In the genomic region with DNA sequence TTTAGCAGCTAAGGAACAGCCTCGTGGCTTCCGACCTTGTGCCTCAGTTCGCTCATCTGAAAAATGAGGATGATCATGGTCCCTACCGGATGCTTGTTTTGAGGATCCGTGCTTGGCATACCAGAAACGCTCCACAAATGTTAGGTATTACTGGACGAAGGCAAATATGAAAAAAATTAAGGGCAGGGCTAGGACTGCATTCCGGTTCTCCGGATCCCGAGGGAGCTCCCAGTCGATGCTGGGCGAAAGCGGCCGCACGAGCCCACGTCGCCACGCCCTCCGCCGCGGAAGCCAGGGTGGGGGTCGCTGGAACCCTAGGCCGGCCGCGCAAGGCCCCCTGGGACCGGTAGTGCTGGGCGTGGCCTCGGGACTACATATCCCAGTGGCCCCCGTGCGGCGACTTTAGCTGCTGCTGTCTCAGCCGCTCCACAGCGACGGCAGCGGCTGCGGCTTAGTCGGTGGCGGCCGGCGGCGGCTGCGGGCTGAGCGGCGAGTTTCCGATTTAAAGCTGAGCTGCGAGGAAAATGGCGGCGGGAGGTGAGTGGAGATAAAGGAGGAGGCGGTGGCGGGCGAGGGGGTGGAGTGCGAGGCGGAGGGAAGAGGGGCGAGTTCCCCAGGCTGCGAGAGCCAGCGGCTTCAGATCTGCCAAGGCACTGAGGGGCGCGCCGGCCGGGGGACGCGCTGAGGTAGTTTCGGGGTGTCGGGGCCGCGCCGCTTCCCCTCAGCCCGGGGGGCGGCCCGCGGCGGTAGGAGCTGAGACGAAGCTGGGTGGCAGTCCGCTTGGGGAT, we compare ENCODE assay signal across 1 cellular context.
TF ChIP-seq lines count a peak whose summit lies in the region.

Gene NCOA3 (plus strand): TSS at position 405 of the 788 bp plus-strand sequence. CDS start 120,361 bp downstream, outside the sequence.

TF ChIP-seq in HEK293, 187 proteins besides CTCF, POLR2A, EP300 and RAD21 (continued from another document and continues in another):
- TF ChIP-seq ZNF202 (tag by site-specific recombination; IDR thresholded peaks at IDR 0.05; ENCODE audit: borderline replicate concordance) (no peak), ZNF2 (tag by site-specific recombination; IDR thresholded peaks at IDR 0.05) (peak; percentile 52), ZNF76 (tag by site-specific recombination; IDR thresholded peaks at IDR 0.05; ENCODE audit: borderline replicate concordance, low read depth) (peak; percentile 96), ZNF621 (tag by site-specific recombination; IDR thresholded peaks at IDR 0.05) (no peak), ZNF530 (tag by site-specific recombination; IDR thresholded peaks at IDR 0.05; ENCODE audit: low read depth) (no peak), ZNF138 (tag by site-specific recombination; IDR thresholded peaks at IDR 0.05; ENCODE audit: borderline replicate concordance) (no peak), ZNF394 (tag by site-specific recombination; IDR thresholded peaks at IDR 0.05; ENCODE audit: borderline replicate concordance) (peak; percentile 57; the same call in 1 of the 2 replicates), BCL11B (tag by site-specific recombination; IDR thresholded peaks at IDR 0.05; ENCODE audit: low read depth) (no peak; the same call in 1 of the 2 replicates), ZNF214 (tag by site-specific recombination; IDR thresholded peaks at IDR 0.05; ENCODE audit: borderline replicate concordance) (no peak), PRDM1 (tag by site-specific recombination; IDR thresholded peaks at IDR 0.05) (0 out of 2 replicates have a peak, but pooled peaks have one; percentile 12), GLIS2 (tag by site-specific recombination; IDR thresholded peaks at IDR 0.05) (peak; percentile 90), ZNF366 (tag by site-specific recombination; conservative IDR thresholded peaks at IDR 0.05) (no peak), ZNF629 (tag by site-specific recombination; IDR thresholded peaks at IDR 0.05) (peak; percentile 69), ZNF302 (tag by site-specific recombination; IDR thresholded peaks at IDR 0.05; ENCODE audit: low read depth) (no peak), ZNF223 (tag by site-specific recombination; IDR thresholded peaks at IDR 0.05) (no peak), ZNF558 (tag by site-specific recombination; IDR thresholded peaks at IDR 0.05) (no peak), ZNF561 (tag by site-specific recombination; IDR thresholded peaks at IDR 0.05; ENCODE audit: borderline replicate concordance) (no peak), ZNF274 (IDR thresholded peaks at IDR 0.05; ENCODE audit: low read length) (no peak), ZNF274 (tag by site-specific recombination; IDR thresholded peaks at IDR 0.05; ENCODE audit: borderline replicate concordance) (no peak), ZNF645 (tag by site-specific recombination; IDR thresholded peaks at IDR 0.05) (peak; percentile 24; the same call in 1 of the 2 replicates), REPIN1 (tag by site-specific recombination; IDR thresholded peaks at IDR 0.05; ENCODE audit: low read depth) (no peak), SP7 (tag by site-specific recombination; IDR thresholded peaks at IDR 0.05) (peak; percentile 76), ZNF16 (tag by site-specific recombination; IDR thresholded peaks at IDR 0.05; ENCODE audit: low read depth) (no peak), ZNF654 (tag by site-specific recombination; IDR thresholded peaks at IDR 0.05; ENCODE audit: low read depth) (no peak), ZNF280D (tag by site-specific recombination; IDR thresholded peaks at IDR 0.05) (no peak), AEBP2 (tag by site-specific recombination; IDR thresholded peaks at IDR 0.05; ENCODE audit: borderline replicate concordance) (no peak), ZNF266 (tag by site-specific recombination; IDR thresholded peaks at IDR 0.05; ENCODE audit: low read depth) (no peak), PRDM4 (tag by site-specific recombination; IDR thresholded peaks at IDR 0.05) (no peak), ELK4 (IDR thresholded peaks at IDR 0.05; ENCODE audit: borderline replicate concordance, low read depth, low read length) (peak; percentile 44; the same call in 1 of the 2 replicates), SALL2 (tag by site-specific recombination; IDR thresholded peaks at IDR 0.05; ENCODE audit: borderline replicate concordance) (no peak)
- TF ChIP-seq, protein P1, sequence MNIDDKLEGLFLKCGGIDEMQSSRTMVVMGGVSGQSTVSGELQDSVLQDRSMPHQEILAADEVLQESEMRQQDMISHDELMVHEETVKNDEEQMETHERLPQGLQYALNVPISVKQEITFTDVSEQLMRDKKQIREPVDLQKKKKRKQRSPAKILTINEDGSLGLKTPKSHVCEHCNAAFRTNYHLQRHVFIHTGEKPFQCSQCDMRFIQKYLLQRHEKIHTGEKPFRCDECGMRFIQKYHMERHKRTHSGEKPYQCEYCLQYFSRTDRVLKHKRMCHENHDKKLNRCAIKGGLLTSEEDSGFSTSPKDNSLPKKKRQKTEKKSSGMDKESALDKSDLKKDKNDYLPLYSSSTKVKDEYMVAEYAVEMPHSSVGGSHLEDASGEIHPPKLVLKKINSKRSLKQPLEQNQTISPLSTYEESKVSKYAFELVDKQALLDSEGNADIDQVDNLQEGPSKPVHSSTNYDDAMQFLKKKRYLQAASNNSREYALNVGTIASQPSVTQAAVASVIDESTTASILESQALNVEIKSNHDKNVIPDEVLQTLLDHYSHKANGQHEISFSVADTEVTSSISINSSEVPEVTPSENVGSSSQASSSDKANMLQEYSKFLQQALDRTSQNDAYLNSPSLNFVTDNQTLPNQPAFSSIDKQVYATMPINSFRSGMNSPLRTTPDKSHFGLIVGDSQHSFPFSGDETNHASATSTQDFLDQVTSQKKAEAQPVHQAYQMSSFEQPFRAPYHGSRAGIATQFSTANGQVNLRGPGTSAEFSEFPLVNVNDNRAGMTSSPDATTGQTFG (tag by site-specific recombination; IDR thresholded peaks at IDR 0.05; ENCODE audit: borderline replicate concordance), result no peak; the same call in 1 of the 2 replicates
- TF ChIP-seq, protein P2, sequence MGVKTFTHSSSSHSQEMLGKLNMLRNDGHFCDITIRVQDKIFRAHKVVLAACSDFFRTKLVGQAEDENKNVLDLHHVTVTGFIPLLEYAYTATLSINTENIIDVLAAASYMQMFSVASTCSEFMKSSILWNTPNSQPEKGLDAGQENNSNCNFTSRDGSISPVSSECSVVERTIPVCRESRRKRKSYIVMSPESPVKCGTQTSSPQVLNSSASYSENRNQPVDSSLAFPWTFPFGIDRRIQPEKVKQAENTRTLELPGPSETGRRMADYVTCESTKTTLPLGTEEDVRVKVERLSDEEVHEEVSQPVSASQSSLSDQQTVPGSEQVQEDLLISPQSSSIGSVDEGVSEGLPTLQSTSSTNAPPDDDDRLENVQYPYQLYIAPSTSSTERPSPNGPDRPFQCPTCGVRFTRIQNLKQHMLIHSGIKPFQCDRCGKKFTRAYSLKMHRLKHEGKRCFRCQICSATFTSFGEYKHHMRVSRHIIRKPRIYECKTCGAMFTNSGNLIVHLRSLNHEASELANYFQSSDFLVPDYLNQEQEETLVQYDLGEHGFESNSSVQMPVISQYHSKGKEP (tag by site-specific recombination; IDR thresholded peaks at IDR 0.05), result peak; percentile 34; the same call in 1 of the 2 replicates
- TF ChIP-seq, protein P3, sequence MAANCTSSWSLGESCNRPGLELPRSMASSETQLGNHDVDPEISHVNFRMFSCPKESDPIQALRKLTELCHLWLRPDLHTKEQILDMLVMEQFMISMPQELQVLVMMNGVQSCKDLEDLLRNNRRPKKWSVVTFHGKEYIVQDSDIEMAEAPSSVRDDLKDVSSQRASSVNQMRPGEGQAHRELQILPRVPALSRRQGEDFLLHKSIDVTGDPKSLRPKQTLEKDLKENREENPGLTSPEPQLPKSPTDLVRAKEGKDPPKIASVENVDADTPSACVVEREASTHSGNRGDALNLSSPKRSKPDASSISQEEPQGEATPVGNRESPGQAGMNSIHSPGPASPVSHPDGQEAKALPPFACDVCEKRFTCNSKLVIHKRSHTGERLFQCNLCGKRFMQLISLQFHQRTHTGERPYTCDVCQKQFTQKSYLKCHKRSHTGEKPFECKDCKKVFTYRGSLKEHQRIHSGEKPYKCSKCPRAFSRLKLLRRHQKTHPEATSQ (tag by site-specific recombination; IDR thresholded peaks at IDR 0.05), result peak; percentile 44; the same call in 1 of the 2 replicates
- TF ChIP-seq, protein P4, sequence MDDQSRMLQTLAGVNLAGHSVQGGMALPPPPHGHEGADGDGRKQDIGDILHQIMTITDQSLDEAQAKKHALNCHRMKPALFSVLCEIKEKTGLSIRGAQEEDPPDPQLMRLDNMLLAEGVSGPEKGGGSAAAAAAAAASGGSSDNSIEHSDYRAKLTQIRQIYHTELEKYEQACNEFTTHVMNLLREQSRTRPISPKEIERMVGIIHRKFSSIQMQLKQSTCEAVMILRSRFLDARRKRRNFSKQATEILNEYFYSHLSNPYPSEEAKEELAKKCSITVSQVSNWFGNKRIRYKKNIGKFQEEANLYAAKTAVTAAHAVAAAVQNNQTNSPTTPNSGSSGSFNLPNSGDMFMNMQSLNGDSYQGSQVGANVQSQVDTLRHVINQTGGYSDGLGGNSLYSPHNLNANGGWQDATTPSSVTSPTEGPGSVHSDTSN (CRISPR knock-in tag; IDR thresholded peaks at IDR 0.05), result peak; percentile 69; the same call in 1 of the 2 replicates
- TF ChIP-seq, protein P5, sequence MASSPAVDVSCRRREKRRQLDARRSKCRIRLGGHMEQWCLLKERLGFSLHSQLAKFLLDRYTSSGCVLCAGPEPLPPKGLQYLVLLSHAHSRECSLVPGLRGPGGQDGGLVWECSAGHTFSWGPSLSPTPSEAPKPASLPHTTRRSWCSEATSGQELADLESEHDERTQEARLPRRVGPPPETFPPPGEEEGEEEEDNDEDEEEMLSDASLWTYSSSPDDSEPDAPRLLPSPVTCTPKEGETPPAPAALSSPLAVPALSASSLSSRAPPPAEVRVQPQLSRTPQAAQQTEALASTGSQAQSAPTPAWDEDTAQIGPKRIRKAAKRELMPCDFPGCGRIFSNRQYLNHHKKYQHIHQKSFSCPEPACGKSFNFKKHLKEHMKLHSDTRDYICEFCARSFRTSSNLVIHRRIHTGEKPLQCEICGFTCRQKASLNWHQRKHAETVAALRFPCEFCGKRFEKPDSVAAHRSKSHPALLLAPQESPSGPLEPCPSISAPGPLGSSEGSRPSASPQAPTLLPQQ (tag by site-specific recombination; IDR thresholded peaks at IDR 0.05), result peak; percentile 99
